9 cellular contexts compared by ENCODE assay signal in genomic region chr19:51712461-51713081, GRCh38. TPM values are rescaled to one million over a fixed set of nuclear protein-coding genes. Genes with fewer than 3 reads are reported as not detected.
A peak's percentile ranks its signal among the peaks of the same experiment; 100 is the strongest.
DNase-seq lines count a peak whose midpoint lies in the region; ATAC-seq and TF ChIP-seq lines count a peak whose summit lies in the region.
"Had no signal": no experiment of that assay in that cellular context is flagged by ENCODE, and none has a peak within 500 bp of the region (broad histone marks: within the 10 kb centered on the region; RNA-seq: fewer than 3 reads in every experiment).

No MANE protein-coding gene starts in this region.

- H3K27ac ChIP-seq in WERI-Rb-1 = no peak overlapping the region
- H3K27ac ChIP-seq in gastroesophageal sphincter = no peak overlapping the region

- WGBS in gastroesophageal sphincter (ENCODE audit: low coverage in 1 of 2), 2 donors = 13 to 45% methylated on average over 6 to 9 of the region's 9 CpGs

- DNase-seq in DMS153 treated with DMSO at 0.1 percent for 48 hours (lab: John Stamatoyannopoulos, UW; ENCODE audit: unreplicated experiment) (peak; percentile 3), WERI-Rb-1 (peak; percentile 62), kidney tubule cell (ENCODE audit: low spot score) (peak; percentile 61), middle frontal gyrus (ENCODE audit: extremely low spot score, low spot score) (no peak), NCI-H187 (lab: John Stamatoyannopoulos, UW) (no peak)

- H3K4me3 ChIP-seq in WERI-Rb-1 (ENCODE audit: low read depth, low read length) = no peak overlapping the region
- no peak overlapping the region for H3K4me3 ChIP-seq in gastroesophageal sphincter

- H3K36me3 ChIP-seq in WERI-Rb-1 = peaks cover 6% of the 10 kb centered on the region
- H3K36me3 ChIP-seq in gastroesophageal sphincter = peaks cover 0 to 3% of the 10 kb centered on the region in 2 donors

- TF ChIP-seq CTCF in WERI-Rb-1 (IDR thresholded peaks at IDR 0.05; ENCODE audit: low read depth, low read length) = peak; percentile 70
- TF ChIP-seq CTCF in gastroesophageal sphincter (IDR thresholded peaks at IDR 0.05) = peak in 1 of 4 experiments; percentile 11

- H3K27me3 ChIP-seq in WERI-Rb-1 (ENCODE audit: insufficient read depth, low read depth, severe bottlenecking) = peaks cover 9% of the 10 kb centered on the region
- peaks cover 17% of the 10 kb centered on the region for H3K27me3 ChIP-seq in gastroesophageal sphincter

- TF ChIP-seq EP300 in Ishikawa (IDR thresholded peaks at IDR 0.05; ENCODE audit: borderline replicate concordance) = no peak
- TF ChIP-seq EP300 in gastroesophageal sphincter (IDR thresholded peaks at IDR 0.05) = no peak

- H3K9me3 ChIP-seq in WERI-Rb-1 (ENCODE audit: severe bottlenecking) = no peaks in the 10 kb centered on the region
- H3K9me3 ChIP-seq in gastroesophageal sphincter = no peaks in the 10 kb centered on the region

- no peak for TF ChIP-seq POLR2A in gastroesophageal sphincter (IDR thresholded peaks at IDR 0.05)

- peak; percentile 48 for TF ChIP-seq RAD21 in Ishikawa (IDR thresholded peaks at IDR 0.05; ENCODE audit: low read depth)

- no peak for ATAC-seq in activated CD4-positive, CD25-positive, alpha-beta regulatory T cell treated with anti-CD3 and anti-CD28 coated beads, Interleukin-2, amount 50 U/mL, for 24 hours
- ATAC-seq in gastroesophageal sphincter = no peak

- H3K4me1 ChIP-seq in gastroesophageal sphincter = no peaks in the 10 kb centered on the region

TF ChIP-seq in Ishikawa, 13 proteins besides CTCF, POLR2A, EP300 and RAD21:
- TF ChIP-seq MAX (IDR thresholded peaks at IDR 0.05) (no peak), EGR1 (IDR thresholded peaks at IDR 0.05) (no peak), USF1 (IDR thresholded peaks at IDR 0.05) (no peak), YY1 (IDR thresholded peaks at IDR 0.05; ENCODE audit: low read depth) (no peak), FOXM1 (IDR thresholded peaks at IDR 0.05; ENCODE audit: borderline replicate concordance, low read depth) (no peak), TCF12 (IDR thresholded peaks at IDR 0.05; ENCODE audit: low read depth) (no peak), ZBTB7A (IDR thresholded peaks at IDR 0.05; ENCODE audit: low read depth) (no peak), CREB1 (IDR thresholded peaks at IDR 0.05; ENCODE audit: low read depth) (no peak), TAF1 (IDR thresholded peaks at IDR 0.05; ENCODE audit: low read depth) (no peak), REST (IDR thresholded peaks at IDR 0.05; ENCODE audit: low read depth) (no peak), TEAD4 (IDR thresholded peaks at IDR 0.05) (no peak), NFIC (IDR thresholded peaks at IDR 0.05) (no peak), CEBPB (IDR thresholded peaks at IDR 0.05) (no peak)
TF ChIP-seq in Ishikawa: peak in this region for 0.

RNA-seq across cellular contexts. Expression of gene HAS1, which starts 11.2 kb away (rescaled TPM):
- total RNA-seq in gastroesophageal sphincter = 10 to 100 TPM in 1 of 4 donors, 1 to 10 TPM in 1, under 1 TPM in 1, not detected in 1; 0.23 to 15.2 (median 2.2) TPM
- total RNA-seq: activated T-helper 1 cell treated with anti-CD3 and anti-CD28 coated beads, Interleukin-12 subunit alpha, Interleukin-12 subunit beta, Interleukin-2, Interleukin-4 antibody, amounts not matched to agents 30 ng/mL and 10 ng/mL and 1 ng/mL, durations not matched to agents 14 hours and 24 hours and 36 hours had no signal

RNA-seq across cellular contexts. Expression of gene SPACA6, which starts 19.4 kb away (rescaled TPM):
- total RNA-seq in gastroesophageal sphincter = 10 to 100 TPM in 3 of 4 donors, 1 to 10 TPM in 1; 6.3 to 29.7 (median 18.3) TPM

RNA-seq across cellular contexts. Expression of gene FPR1, which starts 39.1 kb away (rescaled TPM):
- 10 to 100 TPM in 2 of 4 donors, 1 to 10 TPM in 1, under 1 TPM in 1; 0.93 to 19.8 (median 9.2) TPM for total RNA-seq in gastroesophageal sphincter
- total RNA-seq: activated T-helper 1 cell treated with anti-CD3 and anti-CD28 coated beads, Interleukin-12 subunit alpha, Interleukin-12 subunit beta, Interleukin-2, Interleukin-4 antibody, amounts not matched to agents 30 ng/mL and 10 ng/mL and 1 ng/mL, durations not matched to agents 14 hours and 24 hours and 36 hours had no signal

RNA-seq across cellular contexts. Expression of gene FPR2, which starts 48.4 kb away (rescaled TPM):
- total RNA-seq in gastroesophageal sphincter = 1 to 10 TPM in 2 of 4 donors, not detected in 2; 1.8 to 2.2 TPM
- total RNA-seq: activated T-helper 1 cell treated with anti-CD3 and anti-CD28 coated beads, Interleukin-12 subunit alpha, Interleukin-12 subunit beta, Interleukin-2, Interleukin-4 antibody, amounts not matched to agents 30 ng/mL and 10 ng/mL and 1 ng/mL, durations not matched to agents 14 hours and 24 hours and 36 hours had no signal

Comparison
In these comparisons a context has a peak if more than half of its experiments do, and no peak if none do; other contexts are left out.
1. DNase-seq: peak in DMS153 treated with DMSO at 0.1 percent for 48 hours (single experiment), WERI-Rb-1 (single experiment) and kidney tubule cell (single experiment); none in middle frontal gyrus (single experiment) and NCI-H187 (0 of 2).